ENCODE assay signal across 1 cellular context in the genomic region with DNA sequence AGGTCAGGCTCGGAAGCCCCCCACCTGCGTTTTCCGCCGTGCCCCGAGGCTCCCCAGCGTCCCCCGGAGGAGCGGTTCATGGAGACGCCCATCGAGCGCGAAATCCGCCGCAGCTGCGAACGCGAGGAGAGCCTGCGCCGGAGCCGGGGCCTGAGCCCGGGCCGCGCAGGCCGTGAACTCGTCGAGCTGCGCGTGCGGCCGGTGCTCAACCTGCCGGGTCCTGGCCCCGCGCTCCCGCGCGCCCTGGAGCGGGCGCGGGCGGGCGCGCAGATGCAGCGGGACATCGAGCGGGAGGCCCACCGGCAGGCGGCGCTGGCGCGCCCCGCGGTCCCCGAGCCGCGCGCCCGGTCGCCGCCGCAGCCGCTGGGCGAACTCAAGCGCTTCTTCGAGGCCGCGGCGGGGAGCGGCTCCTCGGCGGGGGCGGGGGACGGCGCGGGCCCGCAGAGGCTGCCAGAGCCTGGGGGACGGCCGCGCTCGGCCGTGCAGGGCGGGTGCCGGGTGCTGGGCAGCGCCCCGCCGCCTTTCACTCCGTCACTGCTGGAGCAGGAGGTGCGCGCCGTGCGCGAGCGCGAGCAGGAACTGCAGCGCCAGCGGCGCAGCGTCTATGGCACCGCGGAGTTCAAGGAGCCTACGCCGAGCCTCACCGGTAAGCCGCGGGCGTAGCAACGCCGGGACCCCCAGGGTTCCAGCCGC.
TF ChIP-seq lines count a peak whose summit lies in the region.

No MANE protein-coding gene starts in this region.

TF ChIP-seq in HepG2, 621 proteins besides CTCF, POLR2A, EP300 and RAD21 (continued from another document and continues in another):
- TF ChIP-seq CCDC6 (CRISPR knock-in tag; IDR thresholded peaks at IDR 0.05) (peak; percentile 71; the same call in 1 of the 2 replicates), NAIF1 (CRISPR knock-in tag; IDR thresholded peaks at IDR 0.05; ENCODE audit: borderline replicate concordance) (peak; percentile 90; the same call in 1 of the 2 replicates), GABPB1 (CRISPR knock-in tag; IDR thresholded peaks at IDR 0.05) (peak; percentile 6; the same call in 1 of the 2 replicates), MATR3 (CRISPR knock-in tag; IDR thresholded peaks at IDR 0.05) (no peak), SKI (IDR thresholded peaks at IDR 0.05; ENCODE audit: partially characterized antibody) (peak; percentile 36), ZNF546 (CRISPR knock-in tag; conservative IDR thresholded peaks at IDR 0.05) (0 out of 2 replicates have a peak, but pooled peaks have one; percentile 28), PHF20 (CRISPR knock-in tag; IDR thresholded peaks at IDR 0.05) (no peak), SYNCRIP (IDR thresholded peaks at IDR 0.05; ENCODE audit: insufficient read depth, low read depth, low read length) (no peak), ZNF124 (CRISPR knock-in tag; IDR thresholded peaks at IDR 0.05) (no peak), NR2F2 (IDR thresholded peaks at IDR 0.05; ENCODE audit: borderline replicate concordance, low read depth) (no peak), KDM6A (CRISPR knock-in tag; IDR thresholded peaks at IDR 0.05; ENCODE audit: low read depth) (no peak), HDAC1 (CRISPR knock-in tag; IDR thresholded peaks at IDR 0.05) (0 out of 2 replicates have a peak, but pooled peaks have one; percentile 22), HDAC6 (IDR thresholded peaks at IDR 0.05; ENCODE audit: low read depth, low read length) (no peak), ZNF264 (CRISPR knock-in tag; IDR thresholded peaks at IDR 0.05) (no peak), MED13 (CRISPR knock-in tag; IDR thresholded peaks at IDR 0.05) (0 out of 2 replicates have a peak, but pooled peaks have one; percentile 33), HOXA3 (CRISPR knock-in tag; IDR thresholded peaks at IDR 0.05) (peak; percentile 15; the same call in 1 of the 2 replicates), HNRNPK (IDR thresholded peaks at IDR 0.05; ENCODE audit: low read depth, low read length, poor library complexity, severe bottlenecking) (no peak), SRSF1 (optimal IDR thresholded peaks at IDR 0.05; ENCODE audit: low read depth, low read length) (no peak), RBFOX2 (IDR thresholded peaks at IDR 0.05; ENCODE audit: low read depth, low read length) (peak; percentile 69; the same call in 1 of the 2 replicates), ZNF441 (CRISPR knock-in tag; IDR thresholded peaks at IDR 0.05; ENCODE audit: borderline replicate concordance) (0 out of 2 replicates have a peak, but pooled peaks have one; percentile 12), MED1 (CRISPR knock-in tag; IDR thresholded peaks at IDR 0.05) (0 out of 2 replicates have a peak, but pooled peaks have one; percentile 5)
- TF ChIP-seq, protein P1, sequence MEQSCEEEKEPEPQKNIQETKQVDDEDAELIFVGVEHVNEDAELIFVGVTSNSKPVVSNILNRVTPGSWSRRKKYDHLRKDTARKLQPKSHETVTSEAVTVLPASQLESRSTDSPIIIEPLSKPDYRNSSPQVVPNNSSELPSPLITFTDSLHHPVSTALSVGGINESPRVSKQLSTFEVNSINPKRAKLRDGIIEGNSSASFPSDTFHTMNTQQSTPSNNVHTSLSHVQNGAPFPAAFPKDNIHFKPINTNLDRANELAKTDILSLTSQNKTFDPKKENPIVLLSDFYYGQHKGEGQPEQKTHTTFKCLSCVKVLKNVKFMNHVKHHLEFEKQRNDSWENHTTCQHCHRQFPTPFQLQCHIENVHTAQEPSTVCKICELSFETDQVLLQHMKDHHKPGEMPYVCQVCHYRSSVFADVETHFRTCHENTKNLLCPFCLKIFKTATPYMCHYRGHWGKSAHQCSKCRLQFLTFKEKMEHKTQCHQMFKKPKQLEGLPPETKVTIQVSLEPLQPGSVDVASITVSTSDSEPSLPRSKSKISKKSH (CRISPR knock-in tag; IDR thresholded peaks at IDR 0.05; ENCODE audit: borderline replicate concordance) = no peak
- TF ChIP-seq, protein P2, sequence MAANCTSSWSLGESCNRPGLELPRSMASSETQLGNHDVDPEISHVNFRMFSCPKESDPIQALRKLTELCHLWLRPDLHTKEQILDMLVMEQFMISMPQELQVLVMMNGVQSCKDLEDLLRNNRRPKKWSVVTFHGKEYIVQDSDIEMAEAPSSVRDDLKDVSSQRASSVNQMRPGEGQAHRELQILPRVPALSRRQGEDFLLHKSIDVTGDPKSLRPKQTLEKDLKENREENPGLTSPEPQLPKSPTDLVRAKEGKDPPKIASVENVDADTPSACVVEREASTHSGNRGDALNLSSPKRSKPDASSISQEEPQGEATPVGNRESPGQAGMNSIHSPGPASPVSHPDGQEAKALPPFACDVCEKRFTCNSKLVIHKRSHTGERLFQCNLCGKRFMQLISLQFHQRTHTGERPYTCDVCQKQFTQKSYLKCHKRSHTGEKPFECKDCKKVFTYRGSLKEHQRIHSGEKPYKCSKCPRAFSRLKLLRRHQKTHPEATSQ (CRISPR knock-in tag; IDR thresholded peaks at IDR 0.05; ENCODE audit: borderline replicate concordance) = no peak
- TF ChIP-seq, protein P3, sequence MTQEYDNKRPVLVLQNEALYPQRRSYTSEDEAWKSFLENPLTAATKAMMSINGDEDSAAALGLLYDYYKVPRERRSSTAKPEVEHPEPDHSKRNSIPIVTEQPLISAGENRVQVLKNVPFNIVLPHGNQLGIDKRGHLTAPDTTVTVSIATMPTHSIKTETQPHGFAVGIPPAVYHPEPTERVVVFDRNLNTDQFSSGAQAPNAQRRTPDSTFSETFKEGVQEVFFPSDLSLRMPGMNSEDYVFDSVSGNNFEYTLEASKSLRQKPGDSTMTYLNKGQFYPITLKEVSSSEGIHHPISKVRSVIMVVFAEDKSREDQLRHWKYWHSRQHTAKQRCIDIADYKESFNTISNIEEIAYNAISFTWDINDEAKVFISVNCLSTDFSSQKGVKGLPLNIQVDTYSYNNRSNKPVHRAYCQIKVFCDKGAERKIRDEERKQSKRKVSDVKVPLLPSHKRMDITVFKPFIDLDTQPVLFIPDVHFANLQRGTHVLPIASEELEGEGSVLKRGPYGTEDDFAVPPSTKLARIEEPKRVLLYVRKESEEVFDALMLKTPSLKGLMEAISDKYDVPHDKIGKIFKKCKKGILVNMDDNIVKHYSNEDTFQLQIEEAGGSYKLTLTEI (CRISPR knock-in tag; conservative IDR thresholded peaks at IDR 0.05) = no peak
- TF ChIP-seq, protein P4, sequence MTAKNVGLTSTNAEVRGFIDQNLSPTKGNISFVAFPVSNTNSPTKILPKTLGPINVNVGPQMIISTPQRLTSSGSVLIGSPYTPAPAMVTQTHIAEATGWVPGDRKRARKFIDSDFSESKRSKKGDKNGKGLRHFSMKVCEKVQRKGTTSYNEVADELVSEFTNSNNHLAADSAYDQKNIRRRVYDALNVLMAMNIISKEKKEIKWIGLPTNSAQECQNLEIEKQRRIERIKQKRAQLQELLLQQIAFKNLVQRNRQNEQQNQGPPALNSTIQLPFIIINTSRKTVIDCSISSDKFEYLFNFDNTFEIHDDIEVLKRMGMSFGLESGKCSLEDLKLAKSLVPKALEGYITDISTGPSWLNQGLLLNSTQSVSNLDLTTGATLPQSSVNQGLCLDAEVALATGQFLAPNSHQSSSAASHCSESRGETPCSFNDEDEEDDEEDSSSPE (CRISPR knock-in tag; IDR thresholded peaks at IDR 0.05) = peak; percentile 50; the same call in 1 of the 2 replicates
- TF ChIP-seq, protein P5, sequence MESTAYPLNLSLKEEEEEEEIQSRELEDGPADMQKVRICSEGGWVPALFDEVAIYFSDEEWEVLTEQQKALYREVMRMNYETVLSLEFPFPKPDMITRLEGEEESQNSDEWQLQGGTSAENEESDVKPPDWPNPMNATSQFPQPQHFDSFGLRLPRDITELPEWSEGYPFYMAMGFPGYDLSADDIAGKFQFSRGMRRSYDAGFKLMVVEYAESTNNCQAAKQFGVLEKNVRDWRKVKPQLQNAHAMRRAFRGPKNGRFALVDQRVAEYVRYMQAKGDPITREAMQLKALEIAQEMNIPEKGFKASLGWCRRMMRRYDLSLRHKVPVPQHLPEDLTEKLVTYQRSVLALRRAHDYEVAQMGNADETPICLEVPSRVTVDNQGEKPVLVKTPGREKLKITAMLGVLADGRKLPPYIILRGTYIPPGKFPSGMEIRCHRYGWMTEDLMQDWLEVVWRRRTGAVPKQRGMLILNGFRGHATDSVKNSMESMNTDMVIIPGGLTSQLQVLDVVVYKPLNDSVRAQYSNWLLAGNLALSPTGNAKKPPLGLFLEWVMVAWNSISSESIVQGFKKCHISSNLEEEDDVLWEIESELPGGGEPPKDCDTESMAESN (CRISPR knock-in tag; conservative IDR thresholded peaks at IDR 0.05) = 0 out of 2 replicates have a peak, but pooled peaks have one; percentile 18
- TF ChIP-seq, protein P6, sequence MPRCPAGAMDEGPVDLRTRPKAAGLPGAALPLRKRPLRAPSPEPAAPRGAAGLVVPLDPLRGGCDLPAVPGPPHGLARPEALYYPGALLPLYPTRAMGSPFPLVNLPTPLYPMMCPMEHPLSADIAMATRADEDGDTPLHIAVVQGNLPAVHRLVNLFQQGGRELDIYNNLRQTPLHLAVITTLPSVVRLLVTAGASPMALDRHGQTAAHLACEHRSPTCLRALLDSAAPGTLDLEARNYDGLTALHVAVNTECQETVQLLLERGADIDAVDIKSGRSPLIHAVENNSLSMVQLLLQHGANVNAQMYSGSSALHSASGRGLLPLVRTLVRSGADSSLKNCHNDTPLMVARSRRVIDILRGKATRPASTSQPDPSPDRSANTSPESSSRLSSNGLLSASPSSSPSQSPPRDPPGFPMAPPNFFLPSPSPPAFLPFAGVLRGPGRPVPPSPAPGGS (CRISPR knock-in tag; IDR thresholded peaks at IDR 0.05) = peak; percentile 14; the same call in 1 of the 2 replicates
- TF ChIP-seq, protein P7, sequence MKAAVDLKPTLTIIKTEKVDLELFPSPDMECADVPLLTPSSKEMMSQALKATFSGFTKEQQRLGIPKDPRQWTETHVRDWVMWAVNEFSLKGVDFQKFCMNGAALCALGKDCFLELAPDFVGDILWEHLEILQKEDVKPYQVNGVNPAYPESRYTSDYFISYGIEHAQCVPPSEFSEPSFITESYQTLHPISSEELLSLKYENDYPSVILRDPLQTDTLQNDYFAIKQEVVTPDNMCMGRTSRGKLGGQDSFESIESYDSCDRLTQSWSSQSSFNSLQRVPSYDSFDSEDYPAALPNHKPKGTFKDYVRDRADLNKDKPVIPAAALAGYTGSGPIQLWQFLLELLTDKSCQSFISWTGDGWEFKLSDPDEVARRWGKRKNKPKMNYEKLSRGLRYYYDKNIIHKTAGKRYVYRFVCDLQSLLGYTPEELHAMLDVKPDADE (CRISPR knock-in tag; IDR thresholded peaks at IDR 0.05) = no peak
- TF ChIP-seq, protein P8, sequence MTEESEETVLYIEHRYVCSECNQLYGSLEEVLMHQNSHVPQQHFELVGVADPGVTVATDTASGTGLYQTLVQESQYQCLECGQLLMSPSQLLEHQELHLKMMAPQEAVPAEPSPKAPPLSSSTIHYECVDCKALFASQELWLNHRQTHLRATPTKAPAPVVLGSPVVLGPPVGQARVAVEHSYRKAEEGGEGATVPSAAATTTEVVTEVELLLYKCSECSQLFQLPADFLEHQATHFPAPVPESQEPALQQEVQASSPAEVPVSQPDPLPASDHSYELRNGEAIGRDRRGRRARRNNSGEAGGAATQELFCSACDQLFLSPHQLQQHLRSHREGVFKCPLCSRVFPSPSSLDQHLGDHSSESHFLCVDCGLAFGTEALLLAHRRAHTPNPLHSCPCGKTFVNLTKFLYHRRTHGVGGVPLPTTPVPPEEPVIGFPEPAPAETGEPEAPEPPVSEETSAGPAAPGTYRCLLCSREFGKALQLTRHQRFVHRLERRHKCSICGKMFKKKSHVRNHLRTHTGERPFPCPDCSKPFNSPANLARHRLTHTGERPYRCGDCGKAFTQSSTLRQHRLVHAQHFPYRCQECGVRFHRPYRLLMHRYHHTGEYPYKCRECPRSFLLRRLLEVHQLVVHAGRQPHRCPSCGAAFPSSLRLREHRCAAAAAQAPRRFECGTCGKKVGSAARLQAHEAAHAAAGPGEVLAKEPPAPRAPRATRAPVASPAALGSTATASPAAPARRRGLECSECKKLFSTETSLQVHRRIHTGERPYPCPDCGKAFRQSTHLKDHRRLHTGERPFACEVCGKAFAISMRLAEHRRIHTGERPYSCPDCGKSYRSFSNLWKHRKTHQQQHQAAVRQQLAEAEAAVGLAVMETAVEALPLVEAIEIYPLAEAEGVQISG (CRISPR knock-in tag; IDR thresholded peaks at IDR 0.05) = peak; percentile 79
- TF ChIP-seq, protein P9, sequence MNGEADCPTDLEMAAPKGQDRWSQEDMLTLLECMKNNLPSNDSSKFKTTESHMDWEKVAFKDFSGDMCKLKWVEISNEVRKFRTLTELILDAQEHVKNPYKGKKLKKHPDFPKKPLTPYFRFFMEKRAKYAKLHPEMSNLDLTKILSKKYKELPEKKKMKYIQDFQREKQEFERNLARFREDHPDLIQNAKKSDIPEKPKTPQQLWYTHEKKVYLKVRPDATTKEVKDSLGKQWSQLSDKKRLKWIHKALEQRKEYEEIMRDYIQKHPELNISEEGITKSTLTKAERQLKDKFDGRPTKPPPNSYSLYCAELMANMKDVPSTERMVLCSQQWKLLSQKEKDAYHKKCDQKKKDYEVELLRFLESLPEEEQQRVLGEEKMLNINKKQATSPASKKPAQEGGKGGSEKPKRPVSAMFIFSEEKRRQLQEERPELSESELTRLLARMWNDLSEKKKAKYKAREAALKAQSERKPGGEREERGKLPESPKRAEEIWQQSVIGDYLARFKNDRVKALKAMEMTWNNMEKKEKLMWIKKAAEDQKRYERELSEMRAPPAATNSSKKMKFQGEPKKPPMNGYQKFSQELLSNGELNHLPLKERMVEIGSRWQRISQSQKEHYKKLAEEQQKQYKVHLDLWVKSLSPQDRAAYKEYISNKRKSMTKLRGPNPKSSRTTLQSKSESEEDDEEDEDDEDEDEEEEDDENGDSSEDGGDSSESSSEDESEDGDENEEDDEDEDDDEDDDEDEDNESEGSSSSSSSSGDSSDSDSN (CRISPR knock-in tag; IDR thresholded peaks at IDR 0.05) = peak; percentile 27; the same call in 1 of the 2 replicates
- TF ChIP-seq, protein P10, sequence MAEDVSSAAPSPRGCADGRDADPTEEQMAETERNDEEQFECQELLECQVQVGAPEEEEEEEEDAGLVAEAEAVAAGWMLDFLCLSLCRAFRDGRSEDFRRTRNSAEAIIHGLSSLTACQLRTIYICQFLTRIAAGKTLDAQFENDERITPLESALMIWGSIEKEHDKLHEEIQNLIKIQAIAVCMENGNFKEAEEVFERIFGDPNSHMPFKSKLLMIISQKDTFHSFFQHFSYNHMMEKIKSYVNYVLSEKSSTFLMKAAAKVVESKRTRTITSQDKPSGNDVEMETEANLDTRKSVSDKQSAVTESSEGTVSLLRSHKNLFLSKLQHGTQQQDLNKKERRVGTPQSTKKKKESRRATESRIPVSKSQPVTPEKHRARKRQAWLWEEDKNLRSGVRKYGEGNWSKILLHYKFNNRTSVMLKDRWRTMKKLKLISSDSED (CRISPR knock-in tag; IDR thresholded peaks at IDR 0.05) = no peak
